In genomic region chr7:2668401-2668800, GRCh38 we compare ENCODE assay signal across 1 cellular context.
TF ChIP-seq lines count a peak whose summit lies in the region.

No MANE protein-coding gene starts in this region.

TF ChIP-seq in A549, 52 proteins besides CTCF, POLR2A, EP300 and RAD21 (continued from another document):
- TF ChIP-seq EHMT2 (IDR thresholded peaks at IDR 0.05; ENCODE audit: low read depth): no peak
